ENCODE assay signal across 14 cellular contexts in the genomic region with DNA sequence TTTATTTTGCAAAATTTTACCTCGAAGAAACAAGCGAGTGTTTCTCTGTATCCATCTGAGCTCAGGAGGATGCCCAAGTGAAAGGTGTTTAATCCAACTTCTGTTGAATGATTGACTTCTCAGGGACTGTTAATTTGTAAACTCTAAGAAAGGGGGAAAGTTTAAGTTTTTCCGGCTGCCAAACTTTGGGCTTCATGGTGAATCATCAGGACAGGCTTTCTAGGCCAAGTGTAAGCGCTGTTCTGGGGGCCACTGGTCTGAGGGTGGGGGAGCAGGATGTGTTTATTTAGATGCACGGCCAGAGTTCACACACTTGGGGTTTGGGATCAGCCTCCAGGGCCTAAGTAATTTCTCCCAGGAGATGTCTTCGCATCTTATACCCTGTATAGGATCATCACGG.
DNase-seq lines count a peak whose midpoint lies in the region; ATAC-seq and FAIRE-seq lines count a peak whose summit lies in the region.
"Had no signal": no experiment of that assay in that cellular context is flagged by ENCODE, and none has a peak within 500 bp of the region (broad histone marks: within the 10 kb centered on the region; RNA-seq: fewer than 3 reads in every experiment).

No MANE protein-coding gene starts in this region.

- ATAC-seq in activated naive CD8-positive, alpha-beta T cell treated with anti-CD3 and anti-CD28 coated beads, Interleukin-2, amount 50 U/mL, for 24 hours: no peak
- ATAC-seq in stimulated activated naive CD8-positive, alpha-beta T cell treated with anti-CD3 and anti-CD28 coated beads, Interleukin-15, amount 100 ng/mL, for 72 hours: no peak
- ATAC-seq in HG03175 (IDR thresholded peaks at IDR 0.05; ENCODE audit: unreplicated experiment): no peak

- H3K36me3 Mint-ChIP-seq in activated naive CD8-positive, alpha-beta T cell treated with anti-CD3 and anti-CD28 coated beads, Interleukin-2, amount 50 U/mL, for 24 hours (ENCODE audit: low read depth): peaks cover 7% of the 10 kb centered on the region

- peaks cover 81% of the 10 kb centered on the region for H3K4me1 Mint-ChIP-seq in activated naive CD8-positive, alpha-beta T cell treated with anti-CD3 and anti-CD28 coated beads, Interleukin-2, amount 50 U/mL, for 24 hours
- H3K4me1 Mint-ChIP-seq in stimulated activated naive CD8-positive, alpha-beta T cell treated with anti-CD3 and anti-CD28 coated beads, Interleukin-15, amount 100 ng/mL, for 72 hours: peaks cover 94% of the 10 kb centered on the region

- no peak for FAIRE-seq in frontal cortex (lab: Jason Lieb, UNC)
- FAIRE-seq: A204.1 had no signal

- H3K27me3 Mint-ChIP-seq in activated naive CD8-positive, alpha-beta T cell treated with anti-CD3 and anti-CD28 coated beads, Interleukin-2, amount 50 U/mL, for 24 hours: no peaks in the 10 kb centered on the region
- no peaks in the 10 kb centered on the region for H3K27me3 Mint-ChIP-seq in stimulated activated naive CD8-positive, alpha-beta T cell treated with anti-CD3 and anti-CD28 coated beads, Interleukin-15, amount 100 ng/mL, for 72 hours

- peak; percentile 43 for DNase-seq in activated CD8-positive, alpha-beta memory T cell treated with anti-CD3 and anti-CD28 coated beads for 24 hours
- DNase-seq in activated CD8-positive, alpha-beta memory T cell treated with anti-CD3 and anti-CD28 coated beads, Interleukin-2, amount 50 U/mL, for 4 hours: no peak
- no peak for DNase-seq in activated naive CD8-positive, alpha-beta T cell treated with anti-CD3 and anti-CD28 coated beads, Interleukin-2, amount 50 U/mL, for 24 hours
- DNase-seq in iris pigment epithelial cell (ENCODE audit: low read depth): peak; percentile 54
- DNase-seq in stimulated activated naive CD8-positive, alpha-beta T cell treated with anti-CD3 and anti-CD28 coated beads, Interleukin-15, amount 100 ng/mL, for 72 hours: no peak
- no peak for DNase-seq in NCI-H510A treated with DMSO at 0.1 percent for 48 hours (lab: John Stamatoyannopoulos, UW)
- DNase-seq in frontal cortex (ENCODE audit: low spot score in 2 of 2): no peak
- DNase-seq: effector CD8-positive, alpha-beta T cell; EL; NCI-H526; stimulated activated CD4-positive, alpha-beta T cell treated with anti-CD3 and anti-CD28 coated beads, Interleukin-12 subunit alpha, Interleukin-12 subunit beta, amount 100 ng/mL, for 4 hours had no signal

- no peaks in the 10 kb centered on the region for H3K9me3 Mint-ChIP-seq in activated naive CD8-positive, alpha-beta T cell treated with anti-CD3 and anti-CD28 coated beads, Interleukin-2, amount 50 U/mL, for 24 hours
- peaks cover 0 to 6% of the 10 kb centered on the region in 2 donors for H3K9me3 Mint-ChIP-seq in stimulated activated naive CD8-positive, alpha-beta T cell treated with anti-CD3 and anti-CD28 coated beads, Interleukin-15, amount 100 ng/mL, for 72 hours
- H3K9me3 Mint-ChIP-seq: activated T-helper 2 cell treated with anti-CD3 and anti-CD28 coated beads, Interferon-gamma antibody, Interleukin-2, Interleukin-4, amounts not matched to agents 10 μg/mL and 5 μg/mL and 100 μg/mL, durations not matched to agents 14 hours and 24 hours and 36 hours had no signal

- H3K27ac Mint-ChIP-seq in activated naive CD8-positive, alpha-beta T cell treated with anti-CD3 and anti-CD28 coated beads, Interleukin-2, amount 50 U/mL, for 24 hours: peak overlapping the region; percentile 61
- peak overlapping the region; percentile 3 to 57 for H3K27ac Mint-ChIP-seq in stimulated activated naive CD8-positive, alpha-beta T cell treated with anti-CD3 and anti-CD28 coated beads, Interleukin-15, amount 100 ng/mL, for 72 hours
- H3K27ac Mint-ChIP-seq: activated T-helper 2 cell treated with anti-CD3 and anti-CD28 coated beads, Interferon-gamma antibody, Interleukin-2, Interleukin-4, amounts not matched to agents 10 μg/mL and 5 μg/mL and 100 μg/mL, durations not matched to agents 14 hours and 24 hours and 36 hours had no signal

- no peak overlapping the region for H3K4me3 Mint-ChIP-seq in activated naive CD8-positive, alpha-beta T cell treated with anti-CD3 and anti-CD28 coated beads, Interleukin-2, amount 50 U/mL, for 24 hours
- H3K4me3 Mint-ChIP-seq in stimulated activated naive CD8-positive, alpha-beta T cell treated with anti-CD3 and anti-CD28 coated beads, Interleukin-15, amount 100 ng/mL, for 72 hours: no peak overlapping the region

Comparison
In these comparisons a context has a peak if more than half of its experiments do, and no peak if none do; other contexts are left out.
1. DNase-seq: peak in activated CD8-positive, alpha-beta memory T cell treated with anti-CD3 and anti-CD28 coated beads for 24 hours (single experiment) and iris pigment epithelial cell (single experiment); none in activated CD8-positive, alpha-beta memory T cell treated with anti-CD3 and anti-CD28 coated beads, Interleukin-2, amount 50 U/mL, for 4 hours (single experiment), activated naive CD8-positive, alpha-beta T cell treated with anti-CD3 and anti-CD28 coated beads, Interleukin-2, amount 50 U/mL, for 24 hours (single experiment), stimulated activated naive CD8-positive, alpha-beta T cell treated with anti-CD3 and anti-CD28 coated beads, Interleukin-15, amount 100 ng/mL, for 72 hours (0 of 2), NCI-H510A treated with DMSO at 0.1 percent for 48 hours (single experiment) and frontal cortex (0 of 2).